In genomic region chr20:61693055-61693600, GRCh38 we compare ENCODE assay signal across 16 cellular contexts.
DNase-seq lines count a peak whose midpoint lies in the region; ATAC-seq and TF ChIP-seq lines count a peak whose summit lies in the region.
"Had no signal": no experiment of that assay in that cellular context is flagged by ENCODE, and none has a peak within 500 bp of the region (broad histone marks: within the 10 kb centered on the region; RNA-seq: fewer than 3 reads in every experiment).

No MANE protein-coding gene starts in this region.

- no peaks in the 10 kb centered on the region for H3K9me2 ChIP-seq in SK-N-SH

- no peaks in the 10 kb centered on the region for H3K36me3 ChIP-seq in SK-N-SH (replicated peaks in 1 of 2; ENCODE audit: control insufficient read depth in 1 of 2, insufficient read depth in 2 of 2, low read length in 1 of 2)
- no peaks in the 10 kb centered on the region for H3K36me3 ChIP-seq in lower lobe of right lung
- no peaks in the 10 kb centered on the region for H3K36me3 ChIP-seq in osteoblast (ENCODE audit: insufficient read depth, low read length)

- no peak for TF ChIP-seq EP300 in SK-N-SH (IDR thresholded peaks at IDR 0.05; ENCODE audit: borderline replicate concordance in 1 of 2, low read depth in 1 of 2, low read length in 1 of 2)

- no peak overlapping the region for H3K4me3 Mint-ChIP-seq in brain
- H3K4me3 Mint-ChIP-seq: CD4-positive, alpha-beta T cell; H9 had no signal

- H3K4me1 Mint-ChIP-seq in brain: peaks cover 53% of the 10 kb centered on the region

- H3K4me2 ChIP-seq in SK-N-SH: no peak overlapping the region
- no peak overlapping the region for H3K4me2 ChIP-seq in osteoblast (ENCODE audit: insufficient read depth, low read length)
- H3K4me2 ChIP-seq: A549 had no signal

- H3F3A ChIP-seq in SK-N-SH (replicated peaks; ENCODE audit: insufficient read depth): no peaks in the 10 kb centered on the region

- no peaks in the 10 kb centered on the region for H4K20me1 ChIP-seq in SK-N-SH (ENCODE audit: insufficient read depth)
- H4K20me1 ChIP-seq in osteoblast (ENCODE audit: insufficient read depth, low read length): no peaks in the 10 kb centered on the region

- H3K9me3 ChIP-seq in SK-N-SH (no peaks in the 10 kb centered on the region), lower lobe of right lung (no peaks in the 10 kb centered on the region), osteoblast (ENCODE audit: low read depth, low read length) (no peaks in the 10 kb centered on the region)
- H3K9me3 ChIP-seq: A549, Caco-2 had no signal

- WGBS in SK-N-SH (ENCODE audit: low lambda C conversion rate): 22% methylated on average over 12 of the region's 12 CpGs

- no peaks in the 10 kb centered on the region for H3K79me2 ChIP-seq in SK-N-SH (ENCODE audit: insufficient read depth)
- no peaks in the 10 kb centered on the region for H3K79me2 ChIP-seq in osteoblast (ENCODE audit: insufficient read depth, low read length)

- POLR2A ChIA-PET in SK-N-SH (lab: Yijun Ruan, JAX): no interaction called here

- DNase-seq in SK-N-SH: peak; percentile 62
- DNase-seq in lower lobe of right lung: peak; percentile 16
- peak; percentile 23 for DNase-seq in osteoblast (ENCODE audit: insufficient read length, low spot score, missing footprints)
- no peak for DNase-seq in stimulated activated CD4-positive, alpha-beta T cell treated with anti-CD3 and anti-CD28 coated beads, Interleukin-15, amount 100 ng/mL, for 24 hours
- DNase-seq in DMS79 (lab: John Stamatoyannopoulos, UW): no peak
- no peak for DNase-seq in inferior parietal cortex (ENCODE audit: extremely low spot score)
- DNase-seq: AML-193; Caco-2; CD4-positive, alpha-beta T cell; GDM1; H9 had no signal

- no peaks in the 10 kb centered on the region for H3K36me3 Mint-ChIP-seq in brain

- CTCF ChIA-PET in SK-N-SH (lab: Yijun Ruan, JAX): no interaction called here

- no peak overlapping the region for H2AFZ ChIP-seq in SK-N-SH (ENCODE audit: low read depth)
- no peak overlapping the region for H2AFZ ChIP-seq in osteoblast (ENCODE audit: low read length)

- H3K27ac ChIP-seq in SK-N-SH (ENCODE audit: low read depth in 2 of 2, low read length in 1 of 2) (no peak overlapping the region), lower lobe of right lung (no peak overlapping the region), osteoblast (ENCODE audit: low read depth, low read length) (no peak overlapping the region)
- H3K27ac ChIP-seq: 22Rv1, A549, C4-2B had no signal

- intact Hi-C loops in lower lobe of right lung (cut with DNase I): no loop called here

- TF ChIP-seq CTCF in SK-N-SH (IDR thresholded peaks at IDR 0.05): no peak
- no peak for TF ChIP-seq CTCF in brain (conservative IDR thresholded peaks at IDR 0.05)
- TF ChIP-seq CTCF in lower lobe of right lung (IDR thresholded peaks at IDR 0.05): no peak
- TF ChIP-seq CTCF in osteoblast (IDR thresholded peaks at IDR 0.05; ENCODE audit: extremely low read depth, low read depth, low read length): no peak

- H3K27ac Mint-ChIP-seq in brain: peak overlapping the region in 4 of 5 experiments; percentile 73 to 89 (median 78)
- H3K27ac Mint-ChIP-seq: CD4-positive, alpha-beta T cell; H9 had no signal

- H3K4me3 ChIP-seq in SK-N-SH (ENCODE audit: low read depth in 2 of 2, low read length in 1 of 2): no peak overlapping the region
- H3K4me3 ChIP-seq in lower lobe of right lung: no peak overlapping the region
- H3K4me3 ChIP-seq in osteoblast (ENCODE audit: insufficient read depth, low read length): no peak overlapping the region
- H3K4me3 ChIP-seq: A549 had no signal

- peaks cover 0 to 4% (median 0%) of the 10 kb centered on the region in 5 experiments for H3K9me3 Mint-ChIP-seq in brain
- H3K9me3 Mint-ChIP-seq: CD4-positive, alpha-beta T cell had no signal

- TF ChIP-seq RAD21 in SK-N-SH (IDR thresholded peaks at IDR 0.05; ENCODE audit: low read length): no peak

- ATAC-seq in SK-N-SH treated with all-trans-retinoic acid at 6 μM for 48 hours (no peak), lower lobe of right lung (no peak)
- ATAC-seq: A549 had no signal

- peaks cover 5% of the 10 kb centered on the region for H3K27me3 Mint-ChIP-seq in brain
- H3K27me3 Mint-ChIP-seq: CD4-positive, alpha-beta T cell had no signal

- H3K4me1 ChIP-seq in SK-N-SH (ENCODE audit: control insufficient read depth in 1 of 2, insufficient read depth in 2 of 2, low read depth in 1 of 2, low read length in 1 of 2) (peaks cover 0 to 9% of the 10 kb centered on the region in 2 experiments; a peak in 2 of 4 replicates), lower lobe of right lung (no peaks in the 10 kb centered on the region), osteoblast (ENCODE audit: insufficient read depth, low read length) (no peaks in the 10 kb centered on the region)
- H3K4me1 ChIP-seq: A549, Caco-2 had no signal

- H3K9ac ChIP-seq in SK-N-SH: no peak overlapping the region

- H3K27me3 ChIP-seq in SK-N-SH (ENCODE audit: insufficient read depth) (no peaks in the 10 kb centered on the region), lower lobe of right lung (ENCODE audit: low read depth) (peaks cover 12% of the 10 kb centered on the region), osteoblast (ENCODE audit: insufficient read depth, low read length) (no peaks in the 10 kb centered on the region)

TF ChIP-seq in SK-N-SH, 30 proteins besides CTCF, POLR2A, EP300 and RAD21 (continues in another document):
- no peak for TF ChIP-seq PBX3 (IDR thresholded peaks at IDR 0.05)
- TF ChIP-seq IRF3 (IDR thresholded peaks at IDR 0.05; ENCODE audit: low read depth, low read length): no peak
- no peak for TF ChIP-seq NRF1 (IDR thresholded peaks at IDR 0.05; ENCODE audit: low read depth, low read length)

TF ChIP-seq in SK-N-SH treated with all-trans-retinoic acid at 6 μM for 48 hours, 23 proteins besides CTCF, POLR2A, EP300 and RAD21 (continues in another document):
- TF ChIP-seq ZC3H10 (CRISPR knock-in tag; IDR thresholded peaks at IDR 0.05) (no peak), OSR1 (CRISPR knock-in tag; IDR thresholded peaks at IDR 0.05) (no peak), ISL1 (CRISPR knock-in tag; IDR thresholded peaks at IDR 0.05) (no peak), ZFP30 (CRISPR knock-in tag; IDR thresholded peaks at IDR 0.05) (no peak), TOX (CRISPR knock-in tag; IDR thresholded peaks at IDR 0.05; ENCODE audit: borderline replicate concordance) (no peak), GLIS3 (CRISPR knock-in tag; IDR thresholded peaks at IDR 0.05) (no peak), ZFP3 (CRISPR knock-in tag; IDR thresholded peaks at IDR 0.05) (no peak), PATZ1 (CRISPR knock-in tag; IDR thresholded peaks at IDR 0.05; ENCODE audit: borderline replicate concordance) (no peak), SNAI2 (CRISPR knock-in tag; IDR thresholded peaks at IDR 0.05) (no peak), ZNF565 (CRISPR knock-in tag; conservative IDR thresholded peaks at IDR 0.05; ENCODE audit: low read depth) (no peak), ARNTL (CRISPR knock-in tag; IDR thresholded peaks at IDR 0.05; ENCODE audit: borderline replicate concordance, low read depth) (no peak), BACH2 (CRISPR knock-in tag; IDR thresholded peaks at IDR 0.05; ENCODE audit: borderline replicate concordance) (no peak), ESRRG (CRISPR knock-in tag; IDR thresholded peaks at IDR 0.05) (no peak), ZNF8 (CRISPR knock-in tag; IDR thresholded peaks at IDR 0.05) (no peak), ZNF70 (CRISPR knock-in tag; IDR thresholded peaks at IDR 0.05) (no peak)
- TF ChIP-seq, protein P1, sequence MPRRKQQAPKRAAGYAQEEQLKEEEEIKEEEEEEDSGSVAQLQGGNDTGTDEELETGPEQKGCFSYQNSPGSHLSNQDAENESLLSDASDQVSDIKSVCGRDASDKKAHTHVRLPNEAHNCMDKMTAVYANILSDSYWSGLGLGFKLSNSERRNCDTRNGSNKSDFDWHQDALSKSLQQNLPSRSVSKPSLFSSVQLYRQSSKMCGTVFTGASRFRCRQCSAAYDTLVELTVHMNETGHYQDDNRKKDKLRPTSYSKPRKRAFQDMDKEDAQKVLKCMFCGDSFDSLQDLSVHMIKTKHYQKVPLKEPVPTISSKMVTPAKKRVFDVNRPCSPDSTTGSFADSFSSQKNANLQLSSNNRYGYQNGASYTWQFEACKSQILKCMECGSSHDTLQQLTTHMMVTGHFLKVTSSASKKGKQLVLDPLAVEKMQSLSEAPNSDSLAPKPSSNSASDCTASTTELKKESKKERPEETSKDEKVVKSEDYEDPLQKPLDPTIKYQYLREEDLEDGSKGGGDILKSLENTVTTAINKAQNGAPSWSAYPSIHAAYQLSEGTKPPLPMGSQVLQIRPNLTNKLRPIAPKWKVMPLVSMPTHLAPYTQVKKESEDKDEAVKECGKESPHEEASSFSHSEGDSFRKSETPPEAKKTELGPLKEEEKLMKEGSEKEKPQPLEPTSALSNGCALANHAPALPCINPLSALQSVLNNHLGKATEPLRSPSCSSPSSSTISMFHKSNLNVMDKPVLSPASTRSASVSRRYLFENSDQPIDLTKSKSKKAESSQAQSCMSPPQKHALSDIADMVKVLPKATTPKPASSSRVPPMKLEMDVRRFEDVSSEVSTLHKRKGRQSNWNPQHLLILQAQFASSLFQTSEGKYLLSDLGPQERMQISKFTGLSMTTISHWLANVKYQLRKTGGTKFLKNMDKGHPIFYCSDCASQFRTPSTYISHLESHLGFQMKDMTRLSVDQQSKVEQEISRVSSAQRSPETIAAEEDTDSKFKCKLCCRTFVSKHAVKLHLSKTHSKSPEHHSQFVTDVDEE (CRISPR knock-in tag; IDR thresholded peaks at IDR 0.05): no peak

Comparison
In these comparisons a context has a peak if more than half of its experiments do, and no peak if none do; other contexts are left out.
1. DNase-seq: peak in SK-N-SH (single experiment), lower lobe of right lung (single experiment) and osteoblast (single experiment); none in stimulated activated CD4-positive, alpha-beta T cell treated with anti-CD3 and anti-CD28 coated beads, Interleukin-15, amount 100 ng/mL, for 24 hours (single experiment), DMS79 (single experiment) and inferior parietal cortex (single experiment).